In genomic region chr6:137399949-137400443, GRCh38 we compare ENCODE assay signal across 16 cellular contexts.
A peak's percentile ranks its signal among the peaks of the same experiment; 100 is the strongest.
DNase-seq lines count a peak whose midpoint lies in the region; ATAC-seq, FAIRE-seq and TF ChIP-seq lines count a peak whose summit lies in the region.
"Had no signal": no experiment of that assay in that cellular context is flagged by ENCODE, and none has a peak within 500 bp of the region (broad histone marks: within the 10 kb centered on the region; RNA-seq: fewer than 3 reads in every experiment).

No MANE protein-coding gene starts in this region.

- no peak for TF ChIP-seq CTCF in endodermal cell (conservative IDR thresholded peaks at IDR 0.05)
- TF ChIP-seq CTCF in vagina (IDR thresholded peaks at IDR 0.05) = no peak
- no peak for TF ChIP-seq CTCF in heart left ventricle (IDR thresholded peaks at IDR 0.05)

- no peaks in the 10 kb centered on the region for H3K4me1 ChIP-seq in endodermal cell (ENCODE audit: control insufficient read depth, insufficient read depth, low read length)
- no peaks in the 10 kb centered on the region for H3K4me1 ChIP-seq in vagina
- no peaks in the 10 kb centered on the region for H3K4me1 ChIP-seq in heart left ventricle
- H3K4me1 ChIP-seq: left lung, tibial nerve had no signal

- H3K36me3 ChIP-seq in endodermal cell (ENCODE audit: control insufficient read depth, insufficient read depth, low read length) (no peaks in the 10 kb centered on the region), vagina (no peaks in the 10 kb centered on the region), heart left ventricle (no peaks in the 10 kb centered on the region)
- H3K36me3 ChIP-seq: left lung, tibial nerve had no signal

- POLR2A ChIA-PET in activated CD4-positive, alpha-beta T cell treated with anti-CD3 and anti-CD28 coated beads, Interleukin-2, amount 10 ng/mL, durations not matched to agents 7 days and 5 days (lab: Charles Lee) = no interaction called here

- no peak overlapping the region for H3K4me3 ChIP-seq in endodermal cell (ENCODE audit: low read length)
- no peak overlapping the region for H3K4me3 ChIP-seq in vagina
- H3K4me3 ChIP-seq in heart left ventricle = no peak overlapping the region
- H3K4me3 ChIP-seq: left lung, skin epidermis, tibial nerve had no signal

- H3K27ac ChIP-seq in endodermal cell (ENCODE audit: low read depth, low read length) (no peak overlapping the region), vagina (no peak overlapping the region), heart left ventricle (no peak overlapping the region)
- H3K27ac ChIP-seq: left lung, skin epidermis, tibial nerve had no signal

- H3K9me3 ChIP-seq in endodermal cell (ENCODE audit: control insufficient read depth, low read length) (no peaks in the 10 kb centered on the region), vagina (no peaks in the 10 kb centered on the region), heart left ventricle (no peaks in the 10 kb centered on the region)
- H3K9me3 ChIP-seq: left lung, tibial nerve had no signal

- no peaks in the 10 kb centered on the region for H3K9me3 Mint-ChIP-seq in activated CD4-positive, alpha-beta T cell treated with anti-CD3 and anti-CD28 coated beads, Interleukin-2, amount 10 ng/mL, durations not matched to agents 24 days and 14 days
- H3K9me3 Mint-ChIP-seq in activated CD4-positive, alpha-beta T cell treated with anti-CD3 and anti-CD28 coated beads, Interleukin-2, amount 10 ng/mL, durations not matched to agents 7 days and 5 days = peaks cover 4% of the 10 kb centered on the region
- no peaks in the 10 kb centered on the region for H3K9me3 Mint-ChIP-seq in endodermal cell

- peak; percentile 9 for FAIRE-seq in GM12891 (lab: Jason Lieb, UNC)
- FAIRE-seq: colon had no signal

- H3K27me3 ChIP-seq in endodermal cell (ENCODE audit: control insufficient read depth, insufficient read depth, low read length, poor library complexity, severe bottlenecking) (peaks cover 52% of the 10 kb centered on the region), vagina (no peaks in the 10 kb centered on the region), heart left ventricle (no peaks in the 10 kb centered on the region)
- H3K27me3 ChIP-seq: left lung, tibial nerve had no signal

- H3K9ac ChIP-seq in endodermal cell (ENCODE audit: extremely low read depth, low read length, poor library complexity, severe bottlenecking) = no peak overlapping the region

- intact Hi-C loops in activated CD4-positive, alpha-beta T cell treated with anti-CD3 and anti-CD28 coated beads, Interleukin-2, amount 10 ng/mL, durations not matched to agents 24 days and 14 days (cut with micrococcal nuclease) = loop anchor here (5.0 to 10.0 kb wide), 2 partner anchors 38 to 245 kb away; no protein-coding TSS in a partner anchor
- intact Hi-C loops in vagina (cut with DNase I) (no loop called here), heart left ventricle (cut with DNase I) (no loop called here)

- CTCF ChIA-PET in activated CD4-positive, alpha-beta T cell treated with anti-CD3 and anti-CD28 coated beads, Interleukin-2, amount 10 ng/mL, durations not matched to agents 7 days and 5 days (lab: Charles Lee) = interaction anchor here (1.3 kb wide), 1 partner anchor 14 kb away, joined by 5 read pairs; no protein-coding TSS in a partner anchor

- H3K27ac Mint-ChIP-seq in activated CD4-positive, alpha-beta T cell treated with anti-CD3 and anti-CD28 coated beads, Interleukin-2, amount 10 ng/mL, durations not matched to agents 24 days and 14 days = no peak overlapping the region
- no peak overlapping the region for H3K27ac Mint-ChIP-seq in activated CD4-positive, alpha-beta T cell treated with anti-CD3 and anti-CD28 coated beads, Interleukin-2, amount 10 ng/mL, durations not matched to agents 7 days and 5 days
- no peak overlapping the region for H3K27ac Mint-ChIP-seq in endodermal cell

- ATAC-seq in HG02870 (IDR thresholded peaks at IDR 0.05; ENCODE audit: unreplicated experiment) = peak; percentile 47
- ATAC-seq in heart left ventricle = no peak
- ATAC-seq: left lung had no signal

- H3K4me1 Mint-ChIP-seq in activated CD4-positive, alpha-beta T cell treated with anti-CD3 and anti-CD28 coated beads, Interleukin-2, amount 10 ng/mL, durations not matched to agents 24 days and 14 days = peaks cover 6% of the 10 kb centered on the region
- H3K4me1 Mint-ChIP-seq in activated CD4-positive, alpha-beta T cell treated with anti-CD3 and anti-CD28 coated beads, Interleukin-2, amount 10 ng/mL, durations not matched to agents 7 days and 5 days = no peaks in the 10 kb centered on the region
- peaks cover 12% of the 10 kb centered on the region for H3K4me1 Mint-ChIP-seq in endodermal cell

- WGBS in endodermal cell (ENCODE audit: insufficient coverage in 1 of 2, insufficient read length in 1 of 2), 2 experiments = 78 to 87% methylated on average over 4 of the region's 4 CpGs
- WGBS in heart left ventricle, 4 donors = 64 to 77% (median 66%) methylated on average over 4 of the region's 4 CpGs

- TF ChIP-seq POLR2A in GM12891 (IDR thresholded peaks at IDR 0.05; ENCODE audit: low read depth, low read length) = no peak
- no peak for TF ChIP-seq POLR2A in vagina (IDR thresholded peaks at IDR 0.05)
- no peak for TF ChIP-seq POLR2A in heart left ventricle (IDR thresholded peaks at IDR 0.05)

- no peaks in the 10 kb centered on the region for H3K36me3 Mint-ChIP-seq in activated CD4-positive, alpha-beta T cell treated with anti-CD3 and anti-CD28 coated beads, Interleukin-2, amount 10 ng/mL, durations not matched to agents 24 days and 14 days (ENCODE audit: low read depth)
- peaks cover 6% of the 10 kb centered on the region for H3K36me3 Mint-ChIP-seq in activated CD4-positive, alpha-beta T cell treated with anti-CD3 and anti-CD28 coated beads, Interleukin-2, amount 10 ng/mL, durations not matched to agents 7 days and 5 days (ENCODE audit: low read depth)
- H3K36me3 Mint-ChIP-seq in endodermal cell (ENCODE audit: low read depth) = no peaks in the 10 kb centered on the region

- H3K4me3 Mint-ChIP-seq in activated CD4-positive, alpha-beta T cell treated with anti-CD3 and anti-CD28 coated beads, Interleukin-2, amount 10 ng/mL, durations not matched to agents 24 days and 14 days = no peak overlapping the region
- no peak overlapping the region for H3K4me3 Mint-ChIP-seq in activated CD4-positive, alpha-beta T cell treated with anti-CD3 and anti-CD28 coated beads, Interleukin-2, amount 10 ng/mL, durations not matched to agents 7 days and 5 days
- no peak overlapping the region for H3K4me3 Mint-ChIP-seq in endodermal cell

- peaks cover 6% of the 10 kb centered on the region for H3K27me3 Mint-ChIP-seq in activated CD4-positive, alpha-beta T cell treated with anti-CD3 and anti-CD28 coated beads, Interleukin-2, amount 10 ng/mL, durations not matched to agents 24 days and 14 days
- H3K27me3 Mint-ChIP-seq in activated CD4-positive, alpha-beta T cell treated with anti-CD3 and anti-CD28 coated beads, Interleukin-2, amount 10 ng/mL, durations not matched to agents 7 days and 5 days = peaks cover 3% of the 10 kb centered on the region
- H3K27me3 Mint-ChIP-seq in endodermal cell (ENCODE audit: insufficient read depth) = peaks cover 20% of the 10 kb centered on the region

- peak; percentile 61 for DNase-seq in activated CD4-positive, alpha-beta T cell treated with anti-CD3 and anti-CD28 coated beads, Interleukin-2, amount 10 ng/mL, durations not matched to agents 24 days and 14 days
- DNase-seq in activated CD4-positive, alpha-beta T cell treated with anti-CD3 and anti-CD28 coated beads, Interleukin-2, amount 10 ng/mL, durations not matched to agents 7 days and 5 days = no peak
- DNase-seq in GM12891 (ENCODE audit: insufficient read length, low spot score) = no peak
- peak; percentile 57 for DNase-seq in endodermal cell
- DNase-seq in NCI-H526 treated with DMSO at 0.1 percent for 48 hours (lab: John Stamatoyannopoulos, UW) = no peak
- no peak for DNase-seq in vagina (ENCODE audit: extremely low spot score in 2 of 2)
- DNase-seq in heart left ventricle = no peak
- DNase-seq: activated CD4-positive, CD25-positive, alpha-beta regulatory T cell treated with anti-CD3 and anti-CD28 coated beads, Interleukin-2, amount 50 U/mL, for 72 hours; activated effector memory CD4-positive, alpha-beta T cell treated with anti-CD3 and anti-CD28 coated beads, Interleukin-2, amount 50 U/mL, for 16 hours; foreskin fibroblast; GDM1; left lung had no signal

TF ChIP-seq in GM12891, 5 proteins besides CTCF, POLR2A, EP300 and RAD21:
- TF ChIP-seq TAF1 (IDR thresholded peaks at IDR 0.05; ENCODE audit: low read depth, low read length) (no peak), PAX5 (IDR thresholded peaks at IDR 0.05; ENCODE audit: insufficient read depth, low read length, severe bottlenecking) (no peak), POLR2AphosphoS5 (IDR thresholded peaks at IDR 0.05; ENCODE audit: low read depth, low read length) (no peak)

Comparison
In these comparisons a context has a peak if more than half of its experiments do, and no peak if none do; other contexts are left out.
1. DNase-seq: peak in activated CD4-positive, alpha-beta T cell treated with anti-CD3 and anti-CD28 coated beads, Interleukin-2, amount 10 ng/mL, durations not matched to agents 24 days and 14 days (single experiment) and endodermal cell (single experiment); none in activated CD4-positive, alpha-beta T cell treated with anti-CD3 and anti-CD28 coated beads, Interleukin-2, amount 10 ng/mL, durations not matched to agents 7 days and 5 days (single experiment), GM12891 (single experiment), NCI-H526 treated with DMSO at 0.1 percent for 48 hours (single experiment), vagina (0 of 2) and heart left ventricle (0 of 5).